In genomic region chr6:53335224-53335994, GRCh38 we compare ENCODE assay signal across 8 cellular contexts. TPM values are rescaled to one million over a fixed set of nuclear protein-coding genes. Genes with fewer than 3 reads are reported as not detected.
DNase-seq lines count a peak whose midpoint lies in the region; ATAC-seq and FAIRE-seq lines count a peak whose summit lies in the region.

No MANE protein-coding gene starts in this region.

- no peak overlapping the region for H3K56ac ChIP-seq in mesendoderm (ENCODE audit: low read length)

- no peak overlapping the region for H2BK15ac ChIP-seq in mesendoderm (replicated peaks; ENCODE audit: low read depth)

- H3K27ac ChIP-seq in Karpas-422 (ENCODE audit: low read length) = peak overlapping the region; percentile 26; the same call in 1 of the 2 replicates
- H3K27ac ChIP-seq in mesendoderm (ENCODE audit: low read depth, low read length) = no peak overlapping the region
- peak overlapping the region; percentile 67 for H3K27ac ChIP-seq in subcutaneous abdominal adipose tissue (ENCODE audit: low read depth, low read length)

- FAIRE-seq in HTR-8/SVneo (lab: Jason Lieb, UNC) = no peak

- H3K79me1 ChIP-seq in mesendoderm (ENCODE audit: low read length) = peaks cover 39% of the 10 kb centered on the region

- H3K9me2 ChIP-seq in Karpas-422 (replicated peaks; ENCODE audit: insufficient read depth, low read length) = no peaks in the 10 kb centered on the region

- DNase-seq in COLO668 (lab: John Stamatoyannopoulos, UW; ENCODE audit: unreplicated experiment) (peak; percentile 46), Karpas-422 (peak; percentile 68), activated T-cell treated with anti-CD3 and anti-CD28 coated beads for 24 hours (ENCODE audit: low read depth) (peak; percentile 49), mesendoderm (peak; percentile 56), HTR-8/SVneo (ENCODE audit: insufficient read length, low spot score) (no peak), NCI-H1048 (lab: John Stamatoyannopoulos, UW) (no peak)

- no peaks in the 10 kb centered on the region for H3K27me3 ChIP-seq in Karpas-422 (ENCODE audit: low read length)
- H3K27me3 ChIP-seq in mesendoderm (ENCODE audit: insufficient read depth, low read length, poor library complexity) = no peaks in the 10 kb centered on the region
- no peaks in the 10 kb centered on the region for H3K27me3 ChIP-seq in subcutaneous abdominal adipose tissue (ENCODE audit: control insufficient read depth in 5 of 5, insufficient read depth in 4 of 5, low read length in 5 of 5)

- H2AFZ ChIP-seq in Karpas-422 (ENCODE audit: low read length) = no peak overlapping the region

- peaks cover 35% of the 10 kb centered on the region for H3K4me1 ChIP-seq in Karpas-422 (ENCODE audit: low read length)
- peaks cover 13% of the 10 kb centered on the region for H3K4me1 ChIP-seq in mesendoderm (ENCODE audit: control insufficient read depth, low read depth, low read length)
- peaks cover 4 to 53% (median 50%) of the 10 kb centered on the region in 5 donors for H3K4me1 ChIP-seq in subcutaneous abdominal adipose tissue (ENCODE audit: control insufficient read depth in 5 of 5, insufficient read depth in 5 of 5, low read length in 5 of 5)

- no peak overlapping the region for H3K18ac ChIP-seq in mesendoderm (ENCODE audit: low read length)

- H2BK5ac ChIP-seq in mesendoderm (ENCODE audit: low read length) = no peak overlapping the region

- H3K4me3 ChIP-seq in Karpas-422 (ENCODE audit: low read length) (no peak overlapping the region; the same call in 1 of the 2 replicates), mesendoderm (ENCODE audit: low read length) (no peak overlapping the region), subcutaneous abdominal adipose tissue (ENCODE audit: low read depth in 1 of 5, low read length in 5 of 5) (peak overlapping the region in 4 of 5 donors; percentile 7 to 49 (median 29))

- no CpG with 5 or more reads among the region's 12 CpGs for WGBS in mesendoderm (ENCODE audit: extremely low coverage, insufficient coverage, low lambda C conversion rate)

- no peaks in the 10 kb centered on the region for H3K9me3 ChIP-seq in Karpas-422 (ENCODE audit: low read length)
- no peaks in the 10 kb centered on the region for H3K9me3 ChIP-seq in subcutaneous abdominal adipose tissue (ENCODE audit: control insufficient read depth in 5 of 5, low read length in 5 of 5)

- 0 out of 2 replicates have a peak, but pooled peaks cover 11% of the 10 kb centered on the region for H3K36me3 ChIP-seq in Karpas-422 (ENCODE audit: insufficient read depth, low read length)
- no peaks in the 10 kb centered on the region for H3K36me3 ChIP-seq in mesendoderm (ENCODE audit: control insufficient read depth, insufficient read depth, low read length)
- H3K36me3 ChIP-seq in subcutaneous abdominal adipose tissue (ENCODE audit: control insufficient read depth in 5 of 5, insufficient read depth in 5 of 5, low read length in 5 of 5) = peaks cover 0 to 17% (median 10%) of the 10 kb centered on the region in 5 donors

- H3K4ac ChIP-seq in mesendoderm (ENCODE audit: low read depth, low read length) = no peak overlapping the region

- H3K9ac ChIP-seq in Karpas-422 (ENCODE audit: low read length) = no peak overlapping the region
- no peak overlapping the region for H3K9ac ChIP-seq in mesendoderm (ENCODE audit: low read length)
- H3K9ac ChIP-seq in subcutaneous abdominal adipose tissue (ENCODE audit: low read length in 5 of 5) = peak overlapping the region in 2 of 5 donors; percentile 9 to 10

- peaks cover 96% of the 10 kb centered on the region for H3K79me2 ChIP-seq in Karpas-422 (ENCODE audit: low read length)
- peaks cover 84% of the 10 kb centered on the region for H3K79me2 ChIP-seq in mesendoderm (ENCODE audit: control insufficient read depth, insufficient read depth, low read length)

- no peak overlapping the region for H2AK5ac ChIP-seq in mesendoderm (ENCODE audit: low read length)

- no peak overlapping the region for H2BK120ac ChIP-seq in mesendoderm (ENCODE audit: low read depth, low read length)

- H3K23ac ChIP-seq in mesendoderm (ENCODE audit: low read length) = no peak overlapping the region

- no peak overlapping the region for H4K8ac ChIP-seq in mesendoderm (ENCODE audit: low read depth, low read length)

- peaks cover 45% of the 10 kb centered on the region for H4K20me1 ChIP-seq in Karpas-422 (ENCODE audit: insufficient read depth, low read depth, low read length)

- H3K4me2 ChIP-seq in Karpas-422 (ENCODE audit: low read depth, low read length, poor library complexity, severe bottlenecking) (peak overlapping the region; percentile 3), mesendoderm (ENCODE audit: low read length) (no peak overlapping the region)

- no peak overlapping the region for H4K5ac ChIP-seq in mesendoderm (ENCODE audit: low read length)

- peak; percentile 76 for ATAC-seq in GM21390 (IDR thresholded peaks at IDR 0.05; ENCODE audit: unreplicated experiment)

RNA-seq across cellular contexts. Expression of gene ELOVL5, which starts 13.3 kb away (rescaled TPM):
- 37.9 and 82.7 TPM in 2 replicates for total RNA-seq in Karpas-422 (2014; rRNA removed; shearing (Covaris generic); ENCODE audit: low replicate concordance)
- 130 TPM for polyA plus RNA-seq in mesendoderm (2013, experiment 1 of 2)
- 128 TPM for polyA plus RNA-seq in mesendoderm (2013, experiment 2 of 2)

Comparison
In these comparisons a context has a peak if more than half of its experiments do, and no peak if none do; other contexts are left out.
1. DNase-seq: peak in COLO668 (single experiment), Karpas-422 (single experiment), activated T-cell treated with anti-CD3 and anti-CD28 coated beads for 24 hours (single experiment) and mesendoderm (single experiment); none in HTR-8/SVneo (single experiment) and NCI-H1048 (single experiment).
2. H3K4me3 ChIP-seq: peak in subcutaneous abdominal adipose tissue (4 of 5); none in Karpas-422 (single experiment) and mesendoderm (single experiment).